1 cellular context compared by ENCODE assay signal in the genomic region with DNA sequence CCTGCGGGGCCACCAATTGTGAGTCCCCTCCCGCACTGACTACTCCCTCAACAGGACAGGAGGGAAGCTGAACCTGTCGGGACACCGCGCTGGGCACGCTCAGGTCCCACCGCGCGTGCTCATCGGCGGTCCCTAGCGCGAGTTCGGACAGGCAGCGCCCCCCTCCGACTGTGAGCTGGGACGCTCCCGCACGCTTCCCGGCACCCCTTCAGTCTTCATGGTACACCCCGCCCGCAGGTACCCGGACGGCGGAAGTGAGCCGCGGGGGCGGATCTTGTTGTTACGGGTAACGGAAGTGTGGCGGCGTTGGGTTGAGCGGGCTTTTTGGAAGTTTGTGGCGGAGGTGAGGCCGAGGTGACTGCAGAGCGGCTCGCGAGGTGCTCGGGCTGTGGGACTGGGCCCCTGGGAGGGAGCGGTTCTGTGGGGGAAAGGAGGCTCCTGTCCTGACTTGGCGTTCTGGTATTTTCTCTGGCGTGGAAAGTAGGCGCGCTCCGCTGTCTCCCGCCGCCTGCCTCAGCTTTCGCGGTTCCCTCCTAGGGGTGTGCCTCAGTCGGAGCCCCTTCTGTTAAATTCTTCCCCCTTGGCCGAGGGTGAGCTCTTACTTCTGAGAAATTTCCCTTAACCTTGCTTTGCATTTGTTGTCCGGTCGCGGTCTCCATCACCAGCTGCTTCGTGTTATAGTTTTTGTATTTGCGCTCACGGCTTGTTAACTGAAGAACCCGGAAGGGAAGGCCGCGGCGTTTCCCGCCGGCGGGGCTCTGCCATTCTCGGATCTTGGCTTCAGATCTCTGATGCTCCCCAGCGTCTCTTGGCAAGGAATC.
TF ChIP-seq lines count a peak whose summit lies in the region.

A gene (plus strand): TSS at position 289 of the 821 bp plus-strand sequence. CDS start 3,669 bp downstream, outside the sequence.

TF ChIP-seq in WTC11, 78 proteins besides CTCF, POLR2A, EP300 and RAD21 (continued from another document and continues in another):
- TF ChIP-seq, protein P1, sequence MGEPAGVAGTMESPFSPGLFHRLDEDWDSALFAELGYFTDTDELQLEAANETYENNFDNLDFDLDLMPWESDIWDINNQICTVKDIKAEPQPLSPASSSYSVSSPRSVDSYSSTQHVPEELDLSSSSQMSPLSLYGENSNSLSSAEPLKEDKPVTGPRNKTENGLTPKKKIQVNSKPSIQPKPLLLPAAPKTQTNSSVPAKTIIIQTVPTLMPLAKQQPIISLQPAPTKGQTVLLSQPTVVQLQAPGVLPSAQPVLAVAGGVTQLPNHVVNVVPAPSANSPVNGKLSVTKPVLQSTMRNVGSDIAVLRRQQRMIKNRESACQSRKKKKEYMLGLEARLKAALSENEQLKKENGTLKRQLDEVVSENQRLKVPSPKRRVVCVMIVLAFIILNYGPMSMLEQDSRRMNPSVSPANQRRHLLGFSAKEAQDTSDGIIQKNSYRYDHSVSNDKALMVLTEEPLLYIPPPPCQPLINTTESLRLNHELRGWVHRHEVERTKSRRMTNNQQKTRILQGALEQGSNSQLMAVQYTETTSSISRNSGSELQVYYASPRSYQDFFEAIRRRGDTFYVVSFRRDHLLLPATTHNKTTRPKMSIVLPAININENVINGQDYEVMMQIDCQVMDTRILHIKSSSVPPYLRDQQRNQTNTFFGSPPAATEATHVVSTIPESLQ (CRISPR knock-in tag; IDR thresholded peaks at IDR 0.05): no peak
- TF ChIP-seq ESRRA (CRISPR knock-in tag; IDR thresholded peaks at IDR 0.05; ENCODE audit: borderline replicate concordance) (no peak), SP1 (CRISPR knock-in tag; conservative IDR thresholded peaks at IDR 0.05) (peak; percentile 85), SMAD4 (CRISPR knock-in tag; IDR thresholded peaks at IDR 0.05) (peak; percentile 11; the same call in 1 of the 2 replicates), CBFB (CRISPR knock-in tag; IDR thresholded peaks at IDR 0.05; ENCODE audit: low read depth) (no peak), NFE2L1 (CRISPR knock-in tag; IDR thresholded peaks at IDR 0.05) (peak; percentile 39; the same call in 1 of the 2 replicates), ZNF232 (CRISPR knock-in tag; IDR thresholded peaks at IDR 0.05) (peak; percentile 20; the same call in 1 of the 2 replicates), ZNF138 (CRISPR knock-in tag; conservative IDR thresholded peaks at IDR 0.05) (no peak), JUN (CRISPR knock-in tag; IDR thresholded peaks at IDR 0.05) (no peak), KAT7 (CRISPR knock-in tag; IDR thresholded peaks at IDR 0.05; ENCODE audit: borderline replicate concordance) (0 out of 2 replicates have a peak, but pooled peaks have one; percentile 65), CREM (CRISPR knock-in tag; IDR thresholded peaks at IDR 0.05) (0 out of 2 replicates have a peak, but pooled peaks have one; percentile 44), PRRX2 (CRISPR knock-in tag; IDR thresholded peaks at IDR 0.05) (no peak), IRF2 (CRISPR knock-in tag; IDR thresholded peaks at IDR 0.05; ENCODE audit: borderline replicate concordance, low read depth) (no peak), CREB1 (CRISPR knock-in tag; IDR thresholded peaks at IDR 0.05) (0 out of 2 replicates have a peak, but pooled peaks have one; percentile 64)
- TF ChIP-seq, protein P2, sequence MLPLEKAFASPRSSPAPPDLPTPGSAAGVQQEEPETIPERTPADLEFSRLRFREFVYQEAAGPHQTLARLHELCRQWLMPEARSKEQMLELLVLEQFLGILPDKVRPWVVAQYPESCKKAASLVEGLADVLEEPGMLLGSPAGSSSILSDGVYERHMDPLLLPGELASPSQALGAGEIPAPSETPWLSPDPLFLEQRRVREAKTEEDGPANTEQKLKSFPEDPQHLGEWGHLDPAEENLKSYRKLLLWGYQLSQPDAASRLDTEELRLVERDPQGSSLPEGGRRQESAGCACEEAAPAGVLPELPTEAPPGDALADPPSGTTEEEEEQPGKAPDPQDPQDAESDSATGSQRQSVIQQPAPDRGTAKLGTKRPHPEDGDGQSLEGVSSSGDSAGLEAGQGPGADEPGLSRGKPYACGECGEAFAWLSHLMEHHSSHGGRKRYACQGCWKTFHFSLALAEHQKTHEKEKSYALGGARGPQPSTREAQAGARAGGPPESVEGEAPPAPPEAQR (CRISPR knock-in tag; IDR thresholded peaks at IDR 0.05): no peak
- TF ChIP-seq, protein P3, sequence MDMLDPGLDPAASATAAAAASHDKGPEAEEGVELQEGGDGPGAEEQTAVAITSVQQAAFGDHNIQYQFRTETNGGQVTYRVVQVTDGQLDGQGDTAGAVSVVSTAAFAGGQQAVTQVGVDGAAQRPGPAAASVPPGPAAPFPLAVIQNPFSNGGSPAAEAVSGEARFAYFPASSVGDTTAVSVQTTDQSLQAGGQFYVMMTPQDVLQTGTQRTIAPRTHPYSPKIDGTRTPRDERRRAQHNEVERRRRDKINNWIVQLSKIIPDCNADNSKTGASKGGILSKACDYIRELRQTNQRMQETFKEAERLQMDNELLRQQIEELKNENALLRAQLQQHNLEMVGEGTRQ (CRISPR knock-in tag; IDR thresholded peaks at IDR 0.05): no peak
- TF ChIP-seq, protein P4, sequence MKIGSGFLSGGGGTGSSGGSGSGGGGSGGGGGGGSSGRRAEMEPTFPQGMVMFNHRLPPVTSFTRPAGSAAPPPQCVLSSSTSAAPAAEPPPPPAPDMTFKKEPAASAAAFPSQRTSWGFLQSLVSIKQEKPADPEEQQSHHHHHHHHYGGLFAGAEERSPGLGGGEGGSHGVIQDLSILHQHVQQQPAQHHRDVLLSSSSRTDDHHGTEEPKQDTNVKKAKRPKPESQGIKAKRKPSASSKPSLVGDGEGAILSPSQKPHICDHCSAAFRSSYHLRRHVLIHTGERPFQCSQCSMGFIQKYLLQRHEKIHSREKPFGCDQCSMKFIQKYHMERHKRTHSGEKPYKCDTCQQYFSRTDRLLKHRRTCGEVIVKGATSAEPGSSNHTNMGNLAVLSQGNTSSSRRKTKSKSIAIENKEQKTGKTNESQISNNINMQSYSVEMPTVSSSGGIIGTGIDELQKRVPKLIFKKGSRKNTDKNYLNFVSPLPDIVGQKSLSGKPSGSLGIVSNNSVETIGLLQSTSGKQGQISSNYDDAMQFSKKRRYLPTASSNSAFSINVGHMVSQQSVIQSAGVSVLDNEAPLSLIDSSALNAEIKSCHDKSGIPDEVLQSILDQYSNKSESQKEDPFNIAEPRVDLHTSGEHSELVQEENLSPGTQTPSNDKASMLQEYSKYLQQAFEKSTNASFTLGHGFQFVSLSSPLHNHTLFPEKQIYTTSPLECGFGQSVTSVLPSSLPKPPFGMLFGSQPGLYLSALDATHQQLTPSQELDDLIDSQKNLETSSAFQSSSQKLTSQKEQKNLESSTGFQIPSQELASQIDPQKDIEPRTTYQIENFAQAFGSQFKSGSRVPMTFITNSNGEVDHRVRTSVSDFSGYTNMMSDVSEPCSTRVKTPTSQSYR (CRISPR knock-in tag; IDR thresholded peaks at IDR 0.05): no peak
- TF ChIP-seq, protein P5, sequence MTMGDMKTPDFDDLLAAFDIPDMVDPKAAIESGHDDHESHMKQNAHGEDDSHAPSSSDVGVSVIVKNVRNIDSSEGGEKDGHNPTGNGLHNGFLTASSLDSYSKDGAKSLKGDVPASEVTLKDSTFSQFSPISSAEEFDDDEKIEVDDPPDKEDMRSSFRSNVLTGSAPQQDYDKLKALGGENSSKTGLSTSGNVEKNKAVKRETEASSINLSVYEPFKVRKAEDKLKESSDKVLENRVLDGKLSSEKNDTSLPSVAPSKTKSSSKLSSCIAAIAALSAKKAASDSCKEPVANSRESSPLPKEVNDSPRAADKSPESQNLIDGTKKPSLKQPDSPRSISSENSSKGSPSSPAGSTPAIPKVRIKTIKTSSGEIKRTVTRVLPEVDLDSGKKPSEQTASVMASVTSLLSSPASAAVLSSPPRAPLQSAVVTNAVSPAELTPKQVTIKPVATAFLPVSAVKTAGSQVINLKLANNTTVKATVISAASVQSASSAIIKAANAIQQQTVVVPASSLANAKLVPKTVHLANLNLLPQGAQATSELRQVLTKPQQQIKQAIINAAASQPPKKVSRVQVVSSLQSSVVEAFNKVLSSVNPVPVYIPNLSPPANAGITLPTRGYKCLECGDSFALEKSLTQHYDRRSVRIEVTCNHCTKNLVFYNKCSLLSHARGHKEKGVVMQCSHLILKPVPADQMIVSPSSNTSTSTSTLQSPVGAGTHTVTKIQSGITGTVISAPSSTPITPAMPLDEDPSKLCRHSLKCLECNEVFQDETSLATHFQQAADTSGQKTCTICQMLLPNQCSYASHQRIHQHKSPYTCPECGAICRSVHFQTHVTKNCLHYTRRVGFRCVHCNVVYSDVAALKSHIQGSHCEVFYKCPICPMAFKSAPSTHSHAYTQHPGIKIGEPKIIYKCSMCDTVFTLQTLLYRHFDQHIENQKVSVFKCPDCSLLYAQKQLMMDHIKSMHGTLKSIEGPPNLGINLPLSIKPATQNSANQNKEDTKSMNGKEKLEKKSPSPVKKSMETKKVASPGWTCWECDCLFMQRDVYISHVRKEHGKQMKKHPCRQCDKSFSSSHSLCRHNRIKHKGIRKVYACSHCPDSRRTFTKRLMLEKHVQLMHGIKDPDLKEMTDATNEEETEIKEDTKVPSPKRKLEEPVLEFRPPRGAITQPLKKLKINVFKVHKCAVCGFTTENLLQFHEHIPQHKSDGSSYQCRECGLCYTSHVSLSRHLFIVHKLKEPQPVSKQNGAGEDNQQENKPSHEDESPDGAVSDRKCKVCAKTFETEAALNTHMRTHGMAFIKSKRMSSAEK (CRISPR knock-in tag; IDR thresholded peaks at IDR 0.05; ENCODE audit: borderline replicate concordance): no peak
- TF ChIP-seq, protein P6, sequence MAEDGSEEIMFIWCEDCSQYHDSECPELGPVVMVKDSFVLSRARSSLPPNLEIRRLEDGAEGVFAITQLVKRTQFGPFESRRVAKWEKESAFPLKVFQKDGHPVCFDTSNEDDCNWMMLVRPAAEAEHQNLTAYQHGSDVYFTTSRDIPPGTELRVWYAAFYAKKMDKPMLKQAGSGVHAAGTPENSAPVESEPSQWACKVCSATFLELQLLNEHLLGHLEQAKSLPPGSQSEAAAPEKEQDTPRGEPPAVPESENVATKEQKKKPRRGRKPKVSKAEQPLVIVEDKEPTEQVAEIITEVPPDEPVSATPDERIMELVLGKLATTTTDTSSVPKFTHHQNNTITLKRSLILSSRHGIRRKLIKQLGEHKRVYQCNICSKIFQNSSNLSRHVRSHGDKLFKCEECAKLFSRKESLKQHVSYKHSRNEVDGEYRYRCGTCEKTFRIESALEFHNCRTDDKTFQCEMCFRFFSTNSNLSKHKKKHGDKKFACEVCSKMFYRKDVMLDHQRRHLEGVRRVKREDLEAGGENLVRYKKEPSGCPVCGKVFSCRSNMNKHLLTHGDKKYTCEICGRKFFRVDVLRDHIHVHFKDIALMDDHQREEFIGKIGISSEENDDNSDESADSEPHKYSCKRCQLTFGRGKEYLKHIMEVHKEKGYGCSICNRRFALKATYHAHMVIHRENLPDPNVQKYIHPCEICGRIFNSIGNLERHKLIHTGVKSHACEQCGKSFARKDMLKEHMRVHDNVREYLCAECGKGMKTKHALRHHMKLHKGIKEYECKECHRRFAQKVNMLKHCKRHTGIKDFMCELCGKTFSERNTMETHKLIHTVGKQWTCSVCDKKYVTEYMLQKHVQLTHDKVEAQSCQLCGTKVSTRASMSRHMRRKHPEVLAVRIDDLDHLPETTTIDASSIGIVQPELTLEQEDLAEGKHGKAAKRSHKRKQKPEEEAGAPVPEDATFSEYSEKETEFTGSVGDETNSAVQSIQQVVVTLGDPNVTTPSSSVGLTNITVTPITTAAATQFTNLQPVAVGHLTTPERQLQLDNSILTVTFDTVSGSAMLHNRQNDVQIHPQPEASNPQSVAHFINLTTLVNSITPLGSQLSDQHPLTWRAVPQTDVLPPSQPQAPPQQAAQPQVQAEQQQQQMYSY (CRISPR knock-in tag; IDR thresholded peaks at IDR 0.05): no peak
- TF ChIP-seq, protein P7, sequence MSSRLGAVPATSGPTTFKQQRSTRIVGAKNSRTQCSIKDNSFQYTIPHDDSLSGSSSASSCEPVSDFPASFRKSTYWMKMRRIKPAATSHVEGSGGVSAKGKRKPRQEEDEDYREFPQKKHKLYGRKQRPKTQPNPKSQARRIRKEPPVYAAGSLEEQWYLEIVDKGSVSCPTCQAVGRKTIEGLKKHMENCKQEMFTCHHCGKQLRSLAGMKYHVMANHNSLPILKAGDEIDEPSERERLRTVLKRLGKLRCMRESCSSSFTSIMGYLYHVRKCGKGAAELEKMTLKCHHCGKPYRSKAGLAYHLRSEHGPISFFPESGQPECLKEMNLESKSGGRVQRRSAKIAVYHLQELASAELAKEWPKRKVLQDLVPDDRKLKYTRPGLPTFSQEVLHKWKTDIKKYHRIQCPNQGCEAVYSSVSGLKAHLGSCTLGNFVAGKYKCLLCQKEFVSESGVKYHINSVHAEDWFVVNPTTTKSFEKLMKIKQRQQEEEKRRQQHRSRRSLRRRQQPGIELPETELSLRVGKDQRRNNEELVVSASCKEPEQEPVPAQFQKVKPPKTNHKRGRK (CRISPR knock-in tag; IDR thresholded peaks at IDR 0.05; ENCODE audit: borderline replicate concordance): no peak
- TF ChIP-seq, protein P8, sequence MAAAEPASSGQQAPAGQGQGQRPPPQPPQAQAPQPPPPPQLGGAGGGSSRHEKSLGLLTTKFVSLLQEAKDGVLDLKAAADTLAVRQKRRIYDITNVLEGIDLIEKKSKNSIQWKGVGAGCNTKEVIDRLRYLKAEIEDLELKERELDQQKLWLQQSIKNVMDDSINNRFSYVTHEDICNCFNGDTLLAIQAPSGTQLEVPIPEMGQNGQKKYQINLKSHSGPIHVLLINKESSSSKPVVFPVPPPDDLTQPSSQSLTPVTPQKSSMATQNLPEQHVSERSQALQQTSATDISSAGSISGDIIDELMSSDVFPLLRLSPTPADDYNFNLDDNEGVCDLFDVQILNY (CRISPR knock-in tag; IDR thresholded peaks at IDR 0.05): peak; percentile 41; the same call in 1 of the 2 replicates
- TF ChIP-seq, protein P9, sequence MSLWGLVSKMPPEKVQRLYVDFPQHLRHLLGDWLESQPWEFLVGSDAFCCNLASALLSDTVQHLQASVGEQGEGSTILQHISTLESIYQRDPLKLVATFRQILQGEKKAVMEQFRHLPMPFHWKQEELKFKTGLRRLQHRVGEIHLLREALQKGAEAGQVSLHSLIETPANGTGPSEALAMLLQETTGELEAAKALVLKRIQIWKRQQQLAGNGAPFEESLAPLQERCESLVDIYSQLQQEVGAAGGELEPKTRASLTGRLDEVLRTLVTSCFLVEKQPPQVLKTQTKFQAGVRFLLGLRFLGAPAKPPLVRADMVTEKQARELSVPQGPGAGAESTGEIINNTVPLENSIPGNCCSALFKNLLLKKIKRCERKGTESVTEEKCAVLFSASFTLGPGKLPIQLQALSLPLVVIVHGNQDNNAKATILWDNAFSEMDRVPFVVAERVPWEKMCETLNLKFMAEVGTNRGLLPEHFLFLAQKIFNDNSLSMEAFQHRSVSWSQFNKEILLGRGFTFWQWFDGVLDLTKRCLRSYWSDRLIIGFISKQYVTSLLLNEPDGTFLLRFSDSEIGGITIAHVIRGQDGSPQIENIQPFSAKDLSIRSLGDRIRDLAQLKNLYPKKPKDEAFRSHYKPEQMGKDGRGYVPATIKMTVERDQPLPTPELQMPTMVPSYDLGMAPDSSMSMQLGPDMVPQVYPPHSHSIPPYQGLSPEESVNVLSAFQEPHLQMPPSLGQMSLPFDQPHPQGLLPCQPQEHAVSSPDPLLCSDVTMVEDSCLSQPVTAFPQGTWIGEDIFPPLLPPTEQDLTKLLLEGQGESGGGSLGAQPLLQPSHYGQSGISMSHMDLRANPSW (CRISPR knock-in tag; conservative IDR thresholded peaks at IDR 0.05; ENCODE audit: low read depth): no peak
